1 cellular context compared by ENCODE assay signal in the genomic region with DNA sequence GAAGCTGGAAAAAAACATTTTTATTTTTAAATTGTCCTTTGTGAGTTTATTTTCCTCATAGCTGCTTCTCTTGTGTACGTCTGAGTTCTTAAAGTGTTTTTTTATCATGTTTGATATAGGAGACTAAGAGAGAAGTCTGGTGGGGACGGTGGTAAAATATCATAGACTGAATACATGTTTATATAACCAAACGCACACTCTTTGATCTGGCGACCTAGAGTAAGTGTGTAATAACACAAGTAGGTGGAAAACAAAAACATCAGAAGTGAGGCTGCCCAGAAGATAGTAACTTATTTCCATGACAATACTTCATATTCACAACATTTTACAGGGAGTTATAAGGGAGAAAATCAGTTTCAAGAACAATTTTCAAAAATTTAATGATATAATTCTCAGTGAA.
TF ChIP-seq lines count a peak whose summit lies in the region.

No MANE protein-coding gene starts in this region.

TF ChIP-seq in IMR-90, 13 proteins besides CTCF, POLR2A, EP300 and RAD21:
- TF ChIP-seq CHD1 (IDR thresholded peaks at IDR 0.05; ENCODE audit: low read depth, low read length) (no peak), RCOR1 (IDR thresholded peaks at IDR 0.05; ENCODE audit: insufficient replicate concordance, low read length) (no peak)
